ENCODE assay signal across 1 cellular context in the genomic region with DNA sequence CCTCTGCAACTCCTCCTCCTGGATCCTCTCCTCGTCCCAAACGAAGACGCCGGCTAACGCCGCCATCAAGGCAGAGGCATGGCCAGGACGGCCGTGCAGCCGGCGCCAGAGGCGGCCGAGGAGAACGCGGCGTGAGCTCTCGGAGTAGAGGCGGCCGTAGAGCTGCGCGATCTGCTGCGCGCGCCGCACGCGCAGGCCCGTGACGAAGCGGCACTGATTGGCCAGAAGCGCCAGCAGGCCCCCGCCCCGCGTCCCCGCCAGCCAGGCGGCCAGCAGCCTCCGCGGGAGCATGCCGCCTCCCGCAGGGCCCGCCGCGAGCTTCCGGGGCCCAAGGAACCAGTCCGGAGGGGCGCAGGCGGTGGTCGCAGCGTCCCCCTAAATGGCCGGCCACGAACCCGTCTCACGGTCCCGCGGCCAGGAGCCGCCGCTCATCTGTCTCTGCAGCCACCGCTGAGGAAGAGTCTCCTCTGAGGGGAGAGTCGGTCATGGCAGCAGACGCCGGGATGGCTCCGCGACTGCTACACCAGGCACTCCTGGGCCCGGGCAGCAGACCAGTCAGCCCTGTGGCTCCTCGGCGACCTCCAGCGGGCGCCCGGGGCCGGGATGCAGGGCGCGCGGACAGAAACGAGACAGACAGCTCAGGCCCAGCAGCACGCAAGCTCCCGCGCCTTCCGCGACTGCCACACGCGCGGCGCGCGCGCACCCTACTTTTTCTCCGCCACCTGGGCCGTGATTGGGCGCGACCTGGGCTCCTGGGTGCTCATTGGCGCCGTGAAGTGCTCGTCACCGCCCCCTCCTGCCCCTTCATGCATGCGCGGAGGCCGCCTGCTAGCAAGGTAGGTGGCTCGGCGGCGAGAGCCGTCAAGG.
TF ChIP-seq lines count a peak whose summit lies in the region.

A gene with protein sequence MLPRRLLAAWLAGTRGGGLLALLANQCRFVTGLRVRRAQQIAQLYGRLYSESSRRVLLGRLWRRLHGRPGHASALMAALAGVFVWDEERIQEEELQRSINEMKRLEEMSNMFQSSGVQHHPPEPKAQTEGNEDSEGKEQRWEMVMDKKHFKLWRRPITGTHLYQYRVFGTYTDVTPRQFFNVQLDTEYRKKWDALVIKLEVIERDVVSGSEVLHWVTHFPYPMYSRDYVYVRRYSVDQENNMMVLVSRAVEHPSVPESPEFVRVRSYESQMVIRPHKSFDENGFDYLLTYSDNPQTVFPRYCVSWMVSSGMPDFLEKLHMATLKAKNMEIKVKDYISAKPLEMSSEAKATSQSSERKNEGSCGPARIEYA (minus strand): TSS at position 684 of the 867 bp plus-strand sequence. CDS start 393 bp downstream, at position 291.

TF ChIP-seq in HepG2, 621 proteins besides CTCF, POLR2A, EP300 and RAD21 (continued from another document and continues in another):
- TF ChIP-seq, protein P1, sequence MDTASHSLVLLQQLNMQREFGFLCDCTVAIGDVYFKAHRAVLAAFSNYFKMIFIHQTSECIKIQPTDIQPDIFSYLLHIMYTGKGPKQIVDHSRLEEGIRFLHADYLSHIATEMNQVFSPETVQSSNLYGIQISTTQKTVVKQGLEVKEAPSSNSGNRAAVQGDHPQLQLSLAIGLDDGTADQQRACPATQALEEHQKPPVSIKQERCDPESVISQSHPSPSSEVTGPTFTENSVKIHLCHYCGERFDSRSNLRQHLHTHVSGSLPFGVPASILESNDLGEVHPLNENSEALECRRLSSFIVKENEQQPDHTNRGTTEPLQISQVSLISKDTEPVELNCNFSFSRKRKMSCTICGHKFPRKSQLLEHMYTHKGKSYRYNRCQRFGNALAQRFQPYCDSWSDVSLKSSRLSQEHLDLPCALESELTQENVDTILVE (CRISPR knock-in tag; IDR thresholded peaks at IDR 0.05): peak; percentile 79
- TF ChIP-seq GTF3A (CRISPR knock-in tag; conservative IDR thresholded peaks at IDR 0.05) (peak; percentile 56), ATF7-NPFF (CRISPR knock-in tag; IDR thresholded peaks at IDR 0.05; ENCODE audit: low read depth) (peak; percentile 86; the same call in 1 of the 2 replicates), RCOR2 (CRISPR knock-in tag; IDR thresholded peaks at IDR 0.05) (peak; percentile 10; the same call in 1 of the 2 replicates), MIER3 (CRISPR knock-in tag; IDR thresholded peaks at IDR 0.05; ENCODE audit: borderline replicate concordance) (0 out of 2 replicates have a peak, but pooled peaks have one; percentile 14), CEBPB (IDR thresholded peaks at IDR 0.05; ENCODE audit: borderline replicate concordance, low read depth, low read length) (no peak), HNRNPL (IDR thresholded peaks at IDR 0.05; ENCODE audit: low read depth, low read length) (peak; percentile 78), ZNF350 (CRISPR knock-in tag; IDR thresholded peaks at IDR 0.05; ENCODE audit: borderline replicate concordance, low read depth) (peak; percentile 97), SMARCE1 (IDR thresholded peaks at IDR 0.05; ENCODE audit: borderline replicate concordance) (no peak), ZZZ3 (CRISPR knock-in tag; IDR thresholded peaks at IDR 0.05; ENCODE audit: borderline replicate concordance) (no peak), ATRX (CRISPR knock-in tag; IDR thresholded peaks at IDR 0.05; ENCODE audit: borderline replicate concordance) (no peak), HES4 (CRISPR knock-in tag; IDR thresholded peaks at IDR 0.05; ENCODE audit: borderline replicate concordance) (peak; percentile 78), NFYC (CRISPR knock-in tag; IDR thresholded peaks at IDR 0.05) (peak; percentile 98), SALL2 (CRISPR knock-in tag; IDR thresholded peaks at IDR 0.05) (no peak; the same call in 1 of the 2 replicates), SOX13 (IDR thresholded peaks at IDR 0.05) (peak; percentile 95), SOX13 (CRISPR knock-in tag; conservative IDR thresholded peaks at IDR 0.05 in 1 of 2, IDR thresholded peaks at IDR 0.05 in 1 of 2) (peak; percentile 21 to 63; a peak in 1 of 4 replicates), KLF9 (CRISPR knock-in tag; IDR thresholded peaks at IDR 0.05; ENCODE audit: low read depth) (no peak), U2AF1 (optimal IDR thresholded peaks at IDR 0.05; ENCODE audit: low read depth, low read length) (peak; percentile 92), ZNF441 (CRISPR knock-in tag; IDR thresholded peaks at IDR 0.05; ENCODE audit: borderline replicate concordance) (peak; percentile 66), HDAC1 (CRISPR knock-in tag; IDR thresholded peaks at IDR 0.05) (peak; percentile 87), ZNF468 (CRISPR knock-in tag; IDR thresholded peaks at IDR 0.05) (peak; percentile 92), ZFP36L1 (CRISPR knock-in tag; IDR thresholded peaks at IDR 0.05) (peak; percentile 72), ZFP82 (CRISPR knock-in tag; IDR thresholded peaks at IDR 0.05; ENCODE audit: borderline replicate concordance) (peak; percentile 62; the same call in 1 of the 2 replicates), PCBP1 (IDR thresholded peaks at IDR 0.05; ENCODE audit: borderline replicate concordance, low read depth, low read length) (0 out of 2 replicates have a peak, but pooled peaks have one; percentile 56), POLR2AphosphoS5 (IDR thresholded peaks at IDR 0.05; ENCODE audit: low read depth, low read length) (peak; percentile 97)
- TF ChIP-seq, protein P2, sequence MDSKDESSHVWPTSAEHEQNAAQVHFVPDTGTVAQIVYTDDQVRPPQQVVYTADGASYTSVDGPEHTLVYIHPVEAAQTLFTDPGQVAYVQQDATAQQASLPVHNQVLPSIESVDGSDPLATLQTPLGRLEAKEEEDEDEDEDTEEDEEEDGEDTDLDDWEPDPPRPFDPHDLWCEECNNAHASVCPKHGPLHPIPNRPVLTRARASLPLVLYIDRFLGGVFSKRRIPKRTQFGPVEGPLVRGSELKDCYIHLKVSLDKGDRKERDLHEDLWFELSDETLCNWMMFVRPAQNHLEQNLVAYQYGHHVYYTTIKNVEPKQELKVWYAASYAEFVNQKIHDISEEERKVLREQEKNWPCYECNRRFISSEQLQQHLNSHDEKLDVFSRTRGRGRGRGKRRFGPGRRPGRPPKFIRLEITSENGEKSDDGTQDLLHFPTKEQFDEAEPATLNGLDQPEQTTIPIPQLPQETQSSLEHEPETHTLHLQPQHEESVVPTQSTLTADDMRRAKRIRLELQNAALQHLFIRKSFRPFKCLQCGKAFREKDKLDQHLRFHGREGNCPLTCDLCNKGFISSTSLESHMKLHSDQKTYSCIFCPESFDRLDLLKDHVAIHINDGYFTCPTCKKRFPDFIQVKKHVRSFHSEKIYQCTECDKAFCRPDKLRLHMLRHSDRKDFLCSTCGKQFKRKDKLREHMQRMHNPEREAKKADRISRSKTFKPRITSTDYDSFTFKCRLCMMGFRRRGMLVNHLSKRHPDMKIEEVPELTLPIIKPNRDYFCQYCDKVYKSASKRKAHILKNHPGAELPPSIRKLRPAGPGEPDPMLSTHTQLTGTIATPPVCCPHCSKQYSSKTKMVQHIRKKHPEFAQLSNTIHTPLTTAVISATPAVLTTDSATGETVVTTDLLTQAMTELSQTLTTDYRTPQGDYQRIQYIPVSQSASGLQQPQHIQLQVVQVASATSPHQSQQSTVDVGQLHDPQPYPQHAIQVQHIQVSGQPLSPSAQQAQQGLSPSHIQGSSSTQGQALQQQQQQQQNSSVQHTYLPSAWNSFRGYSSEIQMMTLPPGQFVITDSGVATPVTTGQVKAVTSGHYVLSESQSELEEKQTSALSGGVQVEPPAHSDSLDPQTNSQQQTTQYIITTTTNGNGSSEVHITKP (CRISPR knock-in tag; IDR thresholded peaks at IDR 0.05; ENCODE audit: low read depth): no peak; the same call in 1 of the 2 replicates
- TF ChIP-seq, protein P3, sequence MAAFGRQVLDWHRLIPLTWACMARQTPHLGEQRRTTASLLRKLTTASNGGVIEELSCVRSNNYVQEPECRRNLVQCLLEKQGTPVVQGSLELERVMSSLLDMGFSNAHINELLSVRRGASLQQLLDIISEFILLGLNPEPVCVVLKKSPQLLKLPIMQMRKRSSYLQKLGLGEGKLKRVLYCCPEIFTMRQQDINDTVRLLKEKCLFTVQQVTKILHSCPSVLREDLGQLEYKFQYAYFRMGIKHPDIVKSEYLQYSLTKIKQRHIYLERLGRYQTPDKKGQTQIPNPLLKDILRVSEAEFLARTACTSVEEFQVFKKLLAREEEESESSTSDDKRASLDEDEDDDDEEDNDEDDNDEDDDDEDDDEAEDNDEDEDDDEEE (CRISPR knock-in tag; IDR thresholded peaks at IDR 0.05): peak; percentile 94; the same call in 1 of the 2 replicates
- TF ChIP-seq, protein P4, sequence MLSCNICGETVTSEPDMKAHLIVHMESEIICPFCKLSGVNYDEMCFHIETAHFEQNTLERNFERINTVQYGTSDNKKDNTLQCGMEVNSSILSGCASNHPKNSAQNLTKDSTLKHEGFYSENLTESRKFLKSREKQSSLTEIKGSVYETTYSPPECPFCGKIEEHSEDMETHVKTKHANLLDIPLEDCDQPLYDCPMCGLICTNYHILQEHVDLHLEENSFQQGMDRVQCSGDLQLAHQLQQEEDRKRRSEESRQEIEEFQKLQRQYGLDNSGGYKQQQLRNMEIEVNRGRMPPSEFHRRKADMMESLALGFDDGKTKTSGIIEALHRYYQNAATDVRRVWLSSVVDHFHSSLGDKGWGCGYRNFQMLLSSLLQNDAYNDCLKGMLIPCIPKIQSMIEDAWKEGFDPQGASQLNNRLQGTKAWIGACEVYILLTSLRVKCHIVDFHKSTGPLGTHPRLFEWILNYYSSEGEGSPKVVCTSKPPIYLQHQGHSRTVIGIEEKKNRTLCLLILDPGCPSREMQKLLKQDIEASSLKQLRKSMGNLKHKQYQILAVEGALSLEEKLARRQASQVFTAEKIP (CRISPR knock-in tag; IDR thresholded peaks at IDR 0.05; ENCODE audit: borderline replicate concordance): no peak
- TF ChIP-seq, protein P5, sequence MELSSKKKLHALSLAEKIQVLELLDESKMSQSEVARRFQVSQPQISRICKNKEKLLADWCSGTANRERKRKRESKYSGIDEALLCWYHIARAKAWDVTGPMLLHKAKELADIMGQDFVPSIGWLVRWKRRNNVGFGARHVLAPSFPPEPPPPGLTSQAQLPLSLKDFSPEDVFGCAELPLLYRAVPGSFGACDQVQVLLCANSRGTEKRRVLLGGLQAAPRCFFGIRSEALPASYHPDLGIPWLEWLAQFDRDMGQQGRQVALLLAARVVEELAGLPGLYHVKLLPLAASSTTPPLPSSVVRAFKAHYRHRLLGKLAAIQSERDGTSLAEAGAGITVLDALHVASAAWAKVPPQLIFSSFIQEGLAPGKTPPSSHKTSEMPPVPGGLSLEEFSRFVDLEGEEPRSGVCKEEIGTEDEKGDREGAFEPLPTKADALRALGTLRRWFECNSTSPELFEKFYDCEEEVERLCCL (CRISPR knock-in tag; IDR thresholded peaks at IDR 0.05; ENCODE audit: borderline replicate concordance): no peak
- TF ChIP-seq, protein P6, sequence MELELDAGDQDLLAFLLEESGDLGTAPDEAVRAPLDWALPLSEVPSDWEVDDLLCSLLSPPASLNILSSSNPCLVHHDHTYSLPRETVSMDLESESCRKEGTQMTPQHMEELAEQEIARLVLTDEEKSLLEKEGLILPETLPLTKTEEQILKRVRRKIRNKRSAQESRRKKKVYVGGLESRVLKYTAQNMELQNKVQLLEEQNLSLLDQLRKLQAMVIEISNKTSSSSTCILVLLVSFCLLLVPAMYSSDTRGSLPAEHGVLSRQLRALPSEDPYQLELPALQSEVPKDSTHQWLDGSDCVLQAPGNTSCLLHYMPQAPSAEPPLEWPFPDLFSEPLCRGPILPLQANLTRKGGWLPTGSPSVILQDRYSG (CRISPR knock-in tag; IDR thresholded peaks at IDR 0.05): no peak
- TF ChIP-seq, protein P7, sequence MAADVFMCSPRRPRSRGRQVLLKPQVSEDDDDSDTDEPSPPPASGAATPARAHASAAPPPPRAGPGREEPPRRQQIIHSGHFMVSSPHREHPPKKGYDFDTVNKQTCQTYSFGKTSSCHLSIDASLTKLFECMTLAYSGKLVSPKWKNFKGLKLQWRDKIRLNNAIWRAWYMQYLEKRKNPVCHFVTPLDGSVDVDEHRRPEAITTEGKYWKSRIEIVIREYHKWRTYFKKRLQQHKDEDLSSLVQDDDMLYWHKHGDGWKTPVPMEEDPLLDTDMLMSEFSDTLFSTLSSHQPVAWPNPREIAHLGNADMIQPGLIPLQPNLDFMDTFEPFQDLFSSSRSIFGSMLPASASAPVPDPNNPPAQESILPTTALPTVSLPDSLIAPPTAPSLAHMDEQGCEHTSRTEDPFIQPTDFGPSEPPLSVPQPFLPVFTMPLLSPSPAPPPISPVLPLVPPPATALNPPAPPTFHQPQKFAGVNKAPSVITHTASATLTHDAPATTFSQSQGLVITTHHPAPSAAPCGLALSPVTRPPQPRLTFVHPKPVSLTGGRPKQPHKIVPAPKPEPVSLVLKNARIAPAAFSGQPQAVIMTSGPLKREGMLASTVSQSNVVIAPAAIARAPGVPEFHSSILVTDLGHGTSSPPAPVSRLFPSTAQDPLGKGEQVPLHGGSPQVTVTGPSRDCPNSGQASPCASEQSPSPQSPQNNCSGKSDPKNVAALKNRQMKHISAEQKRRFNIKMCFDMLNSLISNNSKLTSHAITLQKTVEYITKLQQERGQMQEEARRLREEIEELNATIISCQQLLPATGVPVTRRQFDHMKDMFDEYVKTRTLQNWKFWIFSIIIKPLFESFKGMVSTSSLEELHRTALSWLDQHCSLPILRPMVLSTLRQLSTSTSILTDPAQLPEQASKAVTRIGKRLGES (CRISPR knock-in tag; IDR thresholded peaks at IDR 0.05; ENCODE audit: borderline replicate concordance): no peak
- TF ChIP-seq, protein P8, sequence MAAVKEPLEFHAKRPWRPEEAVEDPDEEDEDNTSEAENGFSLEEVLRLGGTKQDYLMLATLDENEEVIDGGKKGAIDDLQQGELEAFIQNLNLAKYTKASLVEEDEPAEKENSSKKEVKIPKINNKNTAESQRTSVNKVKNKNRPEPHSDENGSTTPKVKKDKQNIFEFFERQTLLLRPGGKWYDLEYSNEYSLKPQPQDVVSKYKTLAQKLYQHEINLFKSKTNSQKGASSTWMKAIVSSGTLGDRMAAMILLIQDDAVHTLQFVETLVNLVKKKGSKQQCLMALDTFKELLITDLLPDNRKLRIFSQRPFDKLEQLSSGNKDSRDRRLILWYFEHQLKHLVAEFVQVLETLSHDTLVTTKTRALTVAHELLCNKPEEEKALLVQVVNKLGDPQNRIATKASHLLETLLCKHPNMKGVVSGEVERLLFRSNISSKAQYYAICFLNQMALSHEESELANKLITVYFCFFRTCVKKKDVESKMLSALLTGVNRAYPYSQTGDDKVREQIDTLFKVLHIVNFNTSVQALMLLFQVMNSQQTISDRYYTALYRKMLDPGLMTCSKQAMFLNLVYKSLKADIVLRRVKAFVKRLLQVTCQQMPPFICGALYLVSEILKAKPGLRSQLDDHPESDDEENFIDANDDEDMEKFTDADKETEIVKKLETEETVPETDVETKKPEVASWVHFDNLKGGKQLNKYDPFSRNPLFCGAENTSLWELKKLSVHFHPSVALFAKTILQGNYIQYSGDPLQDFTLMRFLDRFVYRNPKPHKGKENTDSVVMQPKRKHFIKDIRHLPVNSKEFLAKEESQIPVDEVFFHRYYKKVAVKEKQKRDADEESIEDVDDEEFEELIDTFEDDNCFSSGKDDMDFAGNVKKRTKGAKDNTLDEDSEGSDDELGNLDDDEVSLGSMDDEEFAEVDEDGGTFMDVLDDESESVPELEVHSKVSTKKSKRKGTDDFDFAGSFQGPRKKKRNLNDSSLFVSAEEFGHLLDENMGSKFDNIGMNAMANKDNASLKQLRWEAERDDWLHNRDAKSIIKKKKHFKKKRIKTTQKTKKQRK (IDR thresholded peaks at IDR 0.05; ENCODE audit: low read length): no peak
- TF ChIP-seq, protein P9, sequence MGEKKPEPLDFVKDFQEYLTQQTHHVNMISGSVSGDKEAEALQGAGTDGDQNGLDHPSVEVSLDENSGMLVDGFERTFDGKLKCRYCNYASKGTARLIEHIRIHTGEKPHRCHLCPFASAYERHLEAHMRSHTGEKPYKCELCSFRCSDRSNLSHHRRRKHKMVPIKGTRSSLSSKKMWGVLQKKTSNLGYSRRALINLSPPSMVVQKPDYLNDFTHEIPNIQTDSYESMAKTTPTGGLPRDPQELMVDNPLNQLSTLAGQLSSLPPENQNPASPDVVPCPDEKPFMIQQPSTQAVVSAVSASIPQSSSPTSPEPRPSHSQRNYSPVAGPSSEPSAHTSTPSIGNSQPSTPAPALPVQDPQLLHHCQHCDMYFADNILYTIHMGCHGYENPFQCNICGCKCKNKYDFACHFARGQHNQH (CRISPR knock-in tag; IDR thresholded peaks at IDR 0.05): no peak; the same call in none of the 2 replicates
